Comparison of ENCODE assay signal across 15 cellular contexts in the genomic region with DNA sequence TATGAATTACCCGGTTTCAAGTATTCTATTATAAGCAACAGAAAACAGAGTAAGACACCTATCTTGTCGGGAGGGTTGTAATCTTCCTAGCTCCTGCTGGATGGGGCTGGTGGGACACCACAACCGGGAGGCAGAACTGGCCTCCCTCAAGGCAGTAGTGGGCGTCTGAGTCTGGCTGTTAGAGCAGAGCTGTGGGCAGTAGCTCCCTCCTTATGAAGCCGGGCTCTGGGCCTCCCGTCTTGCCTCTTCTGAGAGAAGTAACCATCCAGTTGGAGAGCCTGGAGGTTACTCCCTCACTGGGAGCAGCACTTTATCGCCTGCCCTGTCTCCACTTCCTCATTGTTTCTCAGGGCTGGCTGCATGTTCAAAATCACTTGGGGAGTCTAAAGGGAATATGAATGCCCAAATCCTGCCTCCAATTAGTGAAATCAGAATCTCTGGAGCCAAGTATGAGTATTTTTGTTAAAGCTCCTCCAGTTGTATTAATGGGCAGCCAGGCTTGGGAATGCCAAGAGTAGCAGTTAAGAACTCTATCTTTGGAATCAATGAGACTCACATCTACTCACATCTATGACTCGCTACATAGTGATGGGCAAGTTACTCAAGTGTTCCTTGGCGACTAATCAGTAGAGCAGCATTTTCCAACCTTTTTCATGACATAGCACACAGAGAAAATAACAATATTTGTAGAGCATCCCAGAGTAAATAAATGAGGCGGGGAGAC. TPM values are rescaled to one million over a fixed set of nuclear protein-coding genes. Genes with fewer than 3 reads are reported as not detected.
DNase-seq lines count a peak whose midpoint lies in the region; FAIRE-seq and TF ChIP-seq lines count a peak whose summit lies in the region.
"Had no signal": no experiment of that assay in that cellular context is flagged by ENCODE, and none has a peak within 500 bp of the region (broad histone marks: within the 10 kb centered on the region; RNA-seq: fewer than 3 reads in every experiment).

No MANE protein-coding gene starts in this region.

- BruUV-seq in mammary epithelial cell (replicated peaks; lab: Mats Ljungman, UMichigan) = no TSS peak

- no peak overlapping the region for H3K9ac ChIP-seq in mammary epithelial cell (ENCODE audit: insufficient read depth, low read length)

- intact Hi-C loops in mammary epithelial cell (cut with micrococcal nuclease) = no loop called here

- dilution Hi-C loops in mammary epithelial cell (cut with HindIII; ENCODE audit: low sequenced_read_pairs) = no loop called here

- WGBS in mammary epithelial cell (ENCODE audit: low coverage, missing lambda C conversion rate) = 85% methylated on average over 9 of the region's 10 CpGs

- H3K27me3 ChIP-seq in mammary epithelial cell (ENCODE audit: insufficient read depth, low read length) = no peaks in the 10 kb centered on the region

- H3K36me3 ChIP-seq in mammary epithelial cell (ENCODE audit: insufficient read depth, low read length) = no peaks in the 10 kb centered on the region

- peak; percentile 81 for DNase-seq in AG10803 (ENCODE audit: low read depth)
- peak; percentile 70 for DNase-seq in M059J (ENCODE audit: low read depth)
- DNase-seq in mammary epithelial cell = peak; percentile 72
- DNase-seq in kidney glomerular epithelial cell (lab: John Stamatoyannopoulos, UW) = peak; percentile 74
- no peak for DNase-seq in HTR-8/SVneo (ENCODE audit: insufficient read length, low spot score)
- DNase-seq in GM10266 (ENCODE audit: extremely low spot score) = no peak
- no peak for DNase-seq in amygdala (lab: John Stamatoyannopoulos, UW)
- DNase-seq in NCI-H446 treated with DMSO at 0.1 percent for 48 hours (lab: John Stamatoyannopoulos, UW) = no peak
- DNase-seq: activated CD4-positive, alpha-beta T cell treated with anti-CD3 and anti-CD28 coated beads for 1 hour; activated T-cell treated with anti-CD3 and anti-CD28 coated beads, Interleukin-2, amount 50 U/mL, for 48 hours; Karpas-422; NCI-H2107; stimulated activated CD4-positive, alpha-beta T cell treated with anti-CD3 and anti-CD28 coated beads, Interleukin-4, amount 100 ng/mL, for 24 hours; stimulated activated naive CD4-positive, alpha-beta T cell treated with Interleukin-2 at 50 U/mL for 16 hours had no signal

- CTCF ChIA-PET in mammary epithelial cell (lab: Charles Lee; ENCODE audit: low non-redundant PET) = interaction anchor here (0.8 kb wide), 1 partner anchor 223 kb away, joined by 4 read pairs; no protein-coding TSS in a partner anchor

- H3K4me3 ChIP-seq in AG10803 (ENCODE audit: low read length) (no peak overlapping the region), mammary epithelial cell (replicated peaks in 1 of 3; ENCODE audit: insufficient read depth in 1 of 3, low read depth in 2 of 3, low read length in 3 of 3) (no peak overlapping the region)

- TF ChIP-seq CTCF in AG10803 (conservative IDR thresholded peaks at IDR 0.05; ENCODE audit: low read length) (no peak), mammary epithelial cell (conservative IDR thresholded peaks at IDR 0.05 in 1 of 2, IDR thresholded peaks at IDR 0.05 in 1 of 2; ENCODE audit: extremely low read depth in 1 of 2, insufficient read depth in 1 of 2, low read depth in 1 of 2, low read length in 2 of 2) (no peak), GM10266 (IDR thresholded peaks at IDR 0.05; ENCODE audit: control insufficient read depth, insufficient read depth, low read depth, missing control alignments) (no peak)

- peaks cover 24% of the 10 kb centered on the region for H3K4me1 ChIP-seq in mammary epithelial cell (ENCODE audit: insufficient read depth, low read length)

- H4K20me1 ChIP-seq in mammary epithelial cell (ENCODE audit: insufficient read depth, low read length) = no peaks in the 10 kb centered on the region

- no peak overlapping the region for H2AFZ ChIP-seq in mammary epithelial cell (ENCODE audit: low read depth, low read length)

- H3K4me2 ChIP-seq in mammary epithelial cell (ENCODE audit: insufficient read depth, low read depth, low read length) = no peak overlapping the region

- no peaks in the 10 kb centered on the region for H3K79me2 ChIP-seq in mammary epithelial cell (ENCODE audit: insufficient read depth, low read length)

- H3K9me3 ChIP-seq in mammary epithelial cell (replicated peaks; ENCODE audit: insufficient read depth, low read length) = no peaks in the 10 kb centered on the region

- in situ Hi-C loops in mammary epithelial cell (cut with MboI; ENCODE audit: low sequenced_read_pairs in 2 of 2) = no loop called here

- no peak overlapping the region for H3K27ac ChIP-seq in mammary epithelial cell (ENCODE audit: insufficient read depth, low read depth, low read length)
- H3K27ac ChIP-seq: C4-2B had no signal

- FAIRE-seq in HTR-8/SVneo (lab: Jason Lieb, UNC) = no peak

RNA-seq across cellular contexts. Expression of a gene that starts 27.3 kb away (rescaled TPM):
- 62.0 and 84.6 TPM in 2 replicates for total RNA-seq in M059J (2014; rRNA removed; shearing (Covaris generic))
- total RNA-seq in mammary epithelial cell = 10 to 100 TPM; 32.3 to 58.8 TPM
- 47.4 TPM for polyA plus RNA-seq in mammary epithelial cell
- polyA minus RNA-seq in mammary epithelial cell = 109 TPM

Comparison
In these comparisons a context has a peak if more than half of its experiments do, and no peak if none do; other contexts are left out.
1. DNase-seq: peak in AG10803 (single experiment), M059J (single experiment), mammary epithelial cell (single experiment) and kidney glomerular epithelial cell (single experiment); none in HTR-8/SVneo (single experiment), GM10266 (single experiment), amygdala (0 of 56) and NCI-H446 treated with DMSO at 0.1 percent for 48 hours (single experiment).